ENCODE assay signal across 22 cellular contexts in the genomic region with DNA sequence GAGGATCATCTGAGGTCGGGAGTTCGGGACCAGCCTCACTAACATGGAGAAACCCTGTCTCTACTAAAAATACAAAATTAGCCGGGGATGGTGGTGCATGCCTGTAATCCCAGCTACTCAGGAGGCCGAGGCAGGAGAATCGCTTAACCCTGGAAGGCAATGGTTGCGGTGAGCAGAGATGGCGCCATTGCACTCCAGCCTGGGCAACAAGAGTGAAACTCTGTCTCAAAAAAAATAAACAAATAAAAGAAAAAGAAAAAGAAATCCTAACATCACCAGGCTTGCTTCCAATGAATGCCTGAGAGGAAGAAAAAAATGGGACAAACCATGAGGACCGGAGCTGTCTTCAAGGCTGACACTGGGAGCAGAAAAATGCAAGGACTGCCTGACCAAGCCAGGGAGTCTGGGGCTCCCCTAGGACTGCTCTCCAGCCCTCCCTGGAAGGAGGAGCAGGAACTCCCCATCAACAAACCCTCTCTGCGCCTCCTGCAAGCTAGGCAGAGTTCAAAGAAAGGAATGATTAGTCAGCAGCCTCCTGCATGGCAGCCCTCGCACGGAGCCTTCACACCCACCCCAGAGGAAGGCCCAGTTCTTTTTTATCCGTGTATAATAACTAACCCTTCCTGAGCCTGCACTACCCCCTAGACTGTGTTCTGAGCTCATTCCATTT. TPM values are rescaled to one million over a fixed set of nuclear protein-coding genes. Genes with fewer than 3 reads are reported as not detected.
DNase-seq lines count a peak whose midpoint lies in the region; ATAC-seq and TF ChIP-seq lines count a peak whose summit lies in the region.
"Had no signal": no experiment of that assay in that cellular context is flagged by ENCODE, and none has a peak within 500 bp of the region (broad histone marks: within the 10 kb centered on the region; RNA-seq: fewer than 3 reads in every experiment).

No MANE protein-coding gene starts in this region.

- peak overlapping the region; percentile 90; the same call in 1 of the 2 replicates for H3K27ac ChIP-seq in GM23338 (ENCODE audit: low read depth)
- H3K27ac ChIP-seq in HUES64 (ENCODE audit: low read depth, low read length) = peak overlapping the region; percentile 71; the same call in 1 of the 2 replicates
- no peak overlapping the region for H3K27ac ChIP-seq in spleen
- H3K27ac ChIP-seq in uterus = no peak overlapping the region
- H3K27ac ChIP-seq: SK-N-MC, transverse colon, WERI-Rb-1 had no signal

- H3K9me3 ChIP-seq in HUES64 (ENCODE audit: insufficient read depth, low read depth, low read length) = no peaks in the 10 kb centered on the region
- H3K9me3 ChIP-seq in spleen = no peaks in the 10 kb centered on the region
- H3K9me3 ChIP-seq in uterus = no peaks in the 10 kb centered on the region
- H3K9me3 ChIP-seq: transverse colon had no signal

- no peaks in the 10 kb centered on the region; the same call in 2 of the 3 replicates for H3K9me3 Mint-ChIP-seq in GM23338
- H3K9me3 Mint-ChIP-seq in nephron progenitor cell = no peaks in the 10 kb centered on the region
- H3K9me3 Mint-ChIP-seq: CD4-positive, alpha-beta memory T cell had no signal

- H3K27ac Mint-ChIP-seq in GM23338 (peak overlapping the region; percentile 98), nephron progenitor cell (peak overlapping the region; percentile 25)

- H3K9me2 ChIP-seq in GM23338 (ENCODE audit: insufficient read depth) = no peaks in the 10 kb centered on the region

- no peaks in the 10 kb centered on the region for H4K20me1 ChIP-seq in GM23338 (replicated peaks; ENCODE audit: insufficient read depth)

- H3K4me1 ChIP-seq in GM23338 (ENCODE audit: insufficient read depth) = peaks cover 14% of the 10 kb centered on the region
- H3K4me1 ChIP-seq in HUES64 (ENCODE audit: insufficient read depth, low read length) = peaks cover 12% of the 10 kb centered on the region
- peaks cover 0 to 3% (median 0%) of the 10 kb centered on the region in 6 donors for H3K4me1 ChIP-seq in spleen
- no peaks in the 10 kb centered on the region for H3K4me1 ChIP-seq in uterus
- H3K4me1 ChIP-seq: transverse colon had no signal

- H3K4me2 ChIP-seq in GM23338 = 0 out of 2 replicates have a peak overlapping the region, but pooled peaks have one; percentile 43

- DNase-seq in GM23338 (ENCODE audit: low spot score) (peak; percentile 12), choroid plexus epithelial cell (ENCODE audit: low read depth) (peak; percentile 64), nephron progenitor cell (no peak), spleen (no peak), uterus (no peak), NOMO-1 (lab: John Stamatoyannopoulos, UW; ENCODE audit: unreplicated experiment in 2 of 2) (no peak)
- DNase-seq: activated CD4-positive, alpha-beta T cell treated with anti-CD3 and anti-CD28 coated beads, Interleukin-2, amount 50 U/mL, for 4 hours; amygdala; CD4-positive, alpha-beta memory T cell; DMS153; effector CD4-positive, alpha-beta T cell; kidney glomerular epithelial cell; mammary epithelial cell; NCI-H510A; occipital lobe; transverse colon; WERI-Rb-1 had no signal

- WGBS in HUES64 = 74% methylated on average over 12 of the region's 12 CpGs
- 88 to 91% (median 90%) methylated on average over 12 of the region's 12 CpGs for WGBS in spleen, 5 donors

- no peak overlapping the region for H3K9ac ChIP-seq in HUES64 (ENCODE audit: low read depth, low read length)

- no peaks in the 10 kb centered on the region for H3K79me2 ChIP-seq in GM23338 (replicated peaks; ENCODE audit: insufficient read depth)

- H3F3A ChIP-seq in GM23338 (replicated peaks; ENCODE audit: low read depth) = no peaks in the 10 kb centered on the region; the same call in 1 of the 2 replicates

- H3K4me3 Mint-ChIP-seq in GM23338 (no peak overlapping the region), nephron progenitor cell (no peak overlapping the region)
- H3K4me3 Mint-ChIP-seq: CD4-positive, alpha-beta memory T cell had no signal

- ATAC-seq in GM23338 = peak; percentile 67
- ATAC-seq in HG03045 (IDR thresholded peaks at IDR 0.05; ENCODE audit: unreplicated experiment) = no peak
- ATAC-seq: GM12878 had no signal

- H3K27me3 Mint-ChIP-seq in GM23338 (ENCODE audit: insufficient read depth, low read depth, poor library complexity) (peaks cover 6% of the 10 kb centered on the region), nephron progenitor cell (ENCODE audit: low read depth, poor library complexity) (peaks cover 8% of the 10 kb centered on the region)
- H3K27me3 Mint-ChIP-seq: CD4-positive, alpha-beta memory T cell had no signal

- no peak overlapping the region for H2AFZ ChIP-seq in GM23338

- H3K4me1 Mint-ChIP-seq in GM23338 (peaks cover 24% of the 10 kb centered on the region), nephron progenitor cell (peaks cover 13% of the 10 kb centered on the region)

- H3K36me3 ChIP-seq in GM23338 (ENCODE audit: insufficient read depth) (peaks cover 15% of the 10 kb centered on the region; the same call in 1 of the 2 replicates), HUES64 (ENCODE audit: insufficient read depth, low read length) (peaks cover 50% of the 10 kb centered on the region), spleen (peaks cover 0 to 100% (median 79%) of the 10 kb centered on the region in 6 donors), uterus (no peaks in the 10 kb centered on the region)
- H3K36me3 ChIP-seq: transverse colon had no signal

- intact Hi-C loops in spleen (cut with DNase I; ENCODE audit: low total_unique reads) (no loop called here), uterus (cut with DNase I; ENCODE audit: low total_unique reads) (no loop called here)

- H3K4me3 ChIP-seq in GM23338 (peak overlapping the region; percentile 26; the same call in 1 of the 2 replicates), HUES64 (ENCODE audit: low read length) (no peak overlapping the region), choroid plexus epithelial cell (ENCODE audit: low read depth, low read length) (no peak overlapping the region), spleen (no peak overlapping the region), uterus (no peak overlapping the region)
- H3K4me3 ChIP-seq: GM12878, SK-N-MC, transverse colon had no signal

- TF ChIP-seq CTCF in GM23338 (conservative IDR thresholded peaks at IDR 0.05; ENCODE audit: low read depth in 2 of 2) = peak; percentile 30 to 43
- no peak for TF ChIP-seq CTCF in choroid plexus epithelial cell (conservative IDR thresholded peaks at IDR 0.05; ENCODE audit: low read depth, low read length)
- no peak for TF ChIP-seq CTCF in nephron progenitor cell (IDR thresholded peaks at IDR 0.05)
- TF ChIP-seq CTCF in spleen (IDR thresholded peaks at IDR 0.05 in 8 of 11, conservative IDR thresholded peaks at IDR 0.05 in 3 of 11) = no peak
- TF ChIP-seq CTCF in uterus (IDR thresholded peaks at IDR 0.05) = no peak

- H3K27me3 ChIP-seq in GM23338 (ENCODE audit: insufficient read depth) (no peaks in the 10 kb centered on the region), HUES64 (ENCODE audit: insufficient read depth, low read length) (no peaks in the 10 kb centered on the region), spleen (replicated peaks in 1 of 7) (no peaks in the 10 kb centered on the region), uterus (no peaks in the 10 kb centered on the region)
- H3K27me3 ChIP-seq: transverse colon had no signal

- TF ChIP-seq POLR2A in spleen (IDR thresholded peaks at IDR 0.05) (no peak), uterus (IDR thresholded peaks at IDR 0.05) (no peak)

- H3K36me3 Mint-ChIP-seq in GM23338 (ENCODE audit: low read depth) = peaks cover 70% of the 10 kb centered on the region
- H3K36me3 Mint-ChIP-seq in nephron progenitor cell (ENCODE audit: low read depth) = peaks cover 31% of the 10 kb centered on the region

TF ChIP-seq in GM23338, 12 proteins besides CTCF, POLR2A, EP300 and RAD21 (continues in another document):
- TF ChIP-seq EZH2 (IDR thresholded peaks at IDR 0.05; ENCODE audit: low read depth, unreplicated experiment) = no peak

RNA-seq across cellular contexts. Expression of a gene that starts 55.4 kb away (rescaled TPM):
- 72.7 and 73.9 TPM in 2 replicates for total RNA-seq in GM23338 (2014; rRNA removed; shearing (Covaris generic))
- 13.8 and 14.1 TPM in 2 replicates for polyA plus RNA-seq in GM23338 (2016; fragmentation: Nextera tagmentation; extraction: Ambion mirVana)
- polyA plus RNA-seq in HUES64 (2013, experiment 1 of 2) = 27.9 TPM
- 33.8 TPM for polyA plus RNA-seq in HUES64 (2013, experiment 2 of 2)
- 10 to 100 TPM; 49.8 to 76.8 (median 64.2) TPM for total RNA-seq in spleen
- polyA plus RNA-seq in spleen = 10 to 100 TPM; 20.1 to 35.0 (median 23.6) TPM
- 1 to 10 TPM in 3 of 4 donors, under 1 TPM in 1; 0.29 to 9.5 (median 5.1) TPM for total RNA-seq in uterus
- total RNA-seq: myocyte had no signal

Comparison
In these comparisons a context has a peak if more than half of its experiments do, and no peak if none do; other contexts are left out.
1. DNase-seq: peak in GM23338 (single experiment) and choroid plexus epithelial cell (single experiment); none in nephron progenitor cell (single experiment), spleen (single experiment), uterus (0 of 2) and NOMO-1 (0 of 2).
2. H3K27ac ChIP-seq: peak in GM23338 (single experiment) and HUES64 (single experiment); none in spleen (0 of 8) and uterus (0 of 2).
3. CTCF ChIP-seq: peak in GM23338 (2 of 2); none in choroid plexus epithelial cell (single experiment), nephron progenitor cell (single experiment), spleen (0 of 11) and uterus (0 of 4).